35 cellular contexts compared by ENCODE assay signal in genomic region chr3:55036883-55037577, GRCh38.
"Had no signal": no experiment of that assay in that cellular context is flagged by ENCODE, and none has a peak within 500 bp of the region (broad histone marks: within the 10 kb centered on the region; RNA-seq: fewer than 3 reads in every experiment).

No MANE protein-coding gene starts in this region.

- H3K4me1 ChIP-seq: adrenal gland, breast epithelium, colonic mucosa, esophagus squamous epithelium, gastroesophageal sphincter had no signal

- H3K27me3 Mint-ChIP-seq: activated CD4-positive, alpha-beta memory T cell treated with anti-CD3 and anti-CD28 coated beads for 36 hours; activated CD4-positive, alpha-beta T cell treated with anti-CD3 and anti-CD28 coated beads for 36 hours; activated CD4-positive, alpha-beta T cell treated with anti-CD3 and anti-CD28 coated beads, Interleukin-2, amount 10 ng/mL, durations not matched to agents 24 days and 14 days; activated CD8-positive, alpha-beta memory T cell treated with anti-CD3 and anti-CD28 coated beads, Interleukin-2, amount 10 ng/mL, durations not matched to agents 7 days and 5 days; activated naive CD4-positive, alpha-beta T cell treated with anti-CD3 and anti-CD28 coated beads, Interleukin-2, amount 50 U/mL, for 24 hours; activated naive CD8-positive, alpha-beta T cell treated with anti-CD3 and anti-CD28 coated beads for 36 hours; activated naive CD8-positive, alpha-beta T cell treated with anti-CD3 and anti-CD28 coated beads, Interleukin-2, amount 50 U/mL, for 24 hours; T-helper 17 cell had no signal

- H3K9me3 Mint-ChIP-seq: activated CD4-positive, alpha-beta T cell treated with anti-CD3 and anti-CD28 coated beads, Interleukin-2, amount 10 ng/mL, durations not matched to agents 24 days and 14 days; activated naive CD4-positive, alpha-beta T cell treated with anti-CD3 and anti-CD28 coated beads for 36 hours; activated T-helper 1 cell treated with anti-CD3 and anti-CD28 coated beads, Interleukin-12 subunit alpha, Interleukin-12 subunit beta, Interleukin-2, Interleukin-4 antibody, amounts not matched to agents 30 ng/mL and 10 ng/mL and 1 ng/mL, durations not matched to agents 14 hours and 24 hours and 36 hours; activated T-helper 2 cell treated with anti-CD3 and anti-CD28 coated beads, Interferon-gamma antibody, Interleukin-2, Interleukin-4, amounts not matched to agents 10 μg/mL and 5 μg/mL and 100 μg/mL, durations not matched to agents 14 hours and 24 hours and 36 hours; T-helper 2 cell treated with Interferon-gamma antibody and Interleukin-4, amounts not matched to agents 5 μg/mL and 100 μg/mL, for 36 hours had no signal

- H3K36me3 ChIP-seq: adrenal gland, breast epithelium, cardiac muscle cell, colonic mucosa, esophagus squamous epithelium, gastroesophageal sphincter, WERI-Rb-1 had no signal

- H3K4me1 Mint-ChIP-seq: activated CD4-positive, alpha-beta T cell treated with anti-CD3 and anti-CD28 coated beads for 36 hours; activated CD4-positive, alpha-beta T cell treated with anti-CD3 and anti-CD28 coated beads, Interleukin-2, amount 10 ng/mL, durations not matched to agents 24 days and 14 days; activated CD8-positive, alpha-beta memory T cell treated with anti-CD3 and anti-CD28 coated beads, Interleukin-2, amount 10 ng/mL, durations not matched to agents 7 days and 5 days; activated naive CD4-positive, alpha-beta T cell treated with anti-CD3 and anti-CD28 coated beads, Interleukin-2, amount 50 U/mL, for 24 hours; activated naive CD8-positive, alpha-beta T cell treated with anti-CD3 and anti-CD28 coated beads for 36 hours; activated naive CD8-positive, alpha-beta T cell treated with anti-CD3 and anti-CD28 coated beads, Interleukin-2, amount 50 U/mL, for 24 hours; brain; T-helper 17 cell had no signal

- H3K9me3 ChIP-seq: adrenal gland, breast epithelium, colonic mucosa, esophagus squamous epithelium, gastroesophageal sphincter had no signal

- ATAC-seq: activated CD4-positive, alpha-beta T cell treated with anti-CD3 and anti-CD28 coated beads for 36 hours; activated CD8-positive, alpha-beta memory T cell treated with anti-CD3 and anti-CD28 coated beads, Interleukin-2, amount 10 ng/mL, durations not matched to agents 7 days and 5 days; activated CD8-positive, alpha-beta T cell treated with anti-CD3 and anti-CD28 coated beads, Interleukin-2, amount 10 ng/mL, durations not matched to agents 7 days and 5 days; activated naive CD8-positive, alpha-beta T cell treated with anti-CD3 and anti-CD28 coated beads, Interleukin-2, amount 50 U/mL, for 24 hours; gastroesophageal sphincter; T-helper 17 cell had no signal

- H3K27ac Mint-ChIP-seq: activated CD4-positive, alpha-beta memory T cell treated with anti-CD3 and anti-CD28 coated beads for 36 hours; activated CD4-positive, alpha-beta T cell treated with anti-CD3 and anti-CD28 coated beads for 36 hours; activated CD4-positive, alpha-beta T cell treated with anti-CD3 and anti-CD28 coated beads, Interleukin-2, amount 10 ng/mL, durations not matched to agents 24 days and 14 days; activated CD8-positive, alpha-beta memory T cell treated with anti-CD3 and anti-CD28 coated beads, Interleukin-2, amount 10 ng/mL, durations not matched to agents 7 days and 5 days; activated CD8-positive, alpha-beta T cell treated with anti-CD3 and anti-CD28 coated beads, Interleukin-2, amount 10 ng/mL, durations not matched to agents 7 days and 5 days; activated naive CD4-positive, alpha-beta T cell treated with anti-CD3 and anti-CD28 coated beads for 36 hours; activated naive CD4-positive, alpha-beta T cell treated with anti-CD3 and anti-CD28 coated beads, Interleukin-2, amount 50 U/mL, for 24 hours; activated naive CD8-positive, alpha-beta T cell treated with anti-CD3 and anti-CD28 coated beads for 36 hours; activated naive CD8-positive, alpha-beta T cell treated with anti-CD3 and anti-CD28 coated beads, Interleukin-2, amount 50 U/mL, for 24 hours; activated T-helper 1 cell treated with anti-CD3 and anti-CD28 coated beads, Interleukin-12 subunit alpha, Interleukin-12 subunit beta, Interleukin-2, Interleukin-4 antibody, amounts not matched to agents 30 ng/mL and 10 ng/mL and 1 ng/mL, durations not matched to agents 14 hours and 24 hours and 36 hours; activated T-helper 2 cell treated with anti-CD3 and anti-CD28 coated beads, Interferon-gamma antibody, Interleukin-2, Interleukin-4, amounts not matched to agents 10 μg/mL and 5 μg/mL and 100 μg/mL, durations not matched to agents 14 hours and 24 hours and 36 hours; brain; T-helper 17 cell; T-helper 2 cell treated with Interferon-gamma antibody and Interleukin-4, amounts not matched to agents 5 μg/mL and 100 μg/mL, for 36 hours had no signal

- H3K27me3 ChIP-seq: adrenal gland, breast epithelium, cardiac muscle cell, colonic mucosa, esophagus squamous epithelium, gastroesophageal sphincter had no signal

- DNase-seq: activated CD4-positive, alpha-beta memory T cell treated with anti-CD3 and anti-CD28 coated beads for 36 hours; activated CD4-positive, alpha-beta T cell treated with anti-CD3 and anti-CD28 coated beads for 36 hours; activated CD4-positive, alpha-beta T cell treated with anti-CD3 and anti-CD28 coated beads, Interleukin-2, amount 10 ng/mL, durations not matched to agents 24 days and 14 days; activated CD4-positive, CD25-positive, alpha-beta regulatory T cell; activated CD4-positive, CD25-positive, alpha-beta regulatory T cell treated with anti-CD3 and anti-CD28 coated beads, Interleukin-2, amount 50 U/mL, for 72 hours; activated CD8-positive, alpha-beta memory T cell treated with anti-CD3 and anti-CD28 coated beads, Interleukin-2, amount 10 ng/mL, durations not matched to agents 7 days and 5 days; activated CD8-positive, alpha-beta memory T cell treated with anti-CD3 and anti-CD28 coated beads, Interleukin-2, amount 50 U/mL, for 4 hours; activated CD8-positive, alpha-beta T cell treated with anti-CD3 and anti-CD28 coated beads, Interleukin-2, amount 10 ng/mL, durations not matched to agents 7 days and 5 days; activated effector memory CD4-positive, alpha-beta T cell treated with anti-CD3 and anti-CD28 coated beads, Interleukin-2, amount 50 U/mL, for 16 hours; activated naive CD4-positive, alpha-beta T cell treated with anti-CD3 and anti-CD28 coated beads for 36 hours; activated naive CD8-positive, alpha-beta T cell treated with anti-CD3 and anti-CD28 coated beads for 36 hours; activated naive CD8-positive, alpha-beta T cell treated with anti-CD3 and anti-CD28 coated beads, Interleukin-2, amount 50 U/mL, for 24 hours; activated T-cell treated with anti-CD3 and anti-CD28 coated beads, Interleukin-2, amount 50 U/mL, for 1 hour; activated T-cell treated with anti-CD3 and anti-CD28 coated beads, Interleukin-2, amount 50 U/mL, for 48 hours; adrenal gland; amygdala; central memory CD4-positive, alpha-beta T cell; cerebellar nuclear complex; colonic mucosa; effector CD8-positive, alpha-beta T cell; esophagus squamous epithelium; foreskin melanocyte; head of caudate nucleus; T-helper 17 cell; T1000; WERI-Rb-1 had no signal

- H3K36me3 Mint-ChIP-seq: activated CD4-positive, alpha-beta memory T cell treated with anti-CD3 and anti-CD28 coated beads for 36 hours; activated CD8-positive, alpha-beta memory T cell treated with anti-CD3 and anti-CD28 coated beads, Interleukin-2, amount 10 ng/mL, durations not matched to agents 7 days and 5 days; activated naive CD4-positive, alpha-beta T cell treated with anti-CD3 and anti-CD28 coated beads, Interleukin-2, amount 50 U/mL, for 24 hours; activated naive CD8-positive, alpha-beta T cell treated with anti-CD3 and anti-CD28 coated beads for 36 hours had no signal

- H3K4me3 ChIP-seq: adrenal gland, breast epithelium, cardiac muscle cell, colonic mucosa, esophagus squamous epithelium, gastroesophageal sphincter had no signal

- H3K27ac ChIP-seq: adrenal gland, breast epithelium, cardiac muscle cell, colonic mucosa, epithelial cell of prostate, esophagus squamous epithelium, gastroesophageal sphincter, WERI-Rb-1 had no signal

- H3K4me3 Mint-ChIP-seq: activated CD4-positive, alpha-beta memory T cell treated with anti-CD3 and anti-CD28 coated beads for 36 hours; activated CD4-positive, alpha-beta T cell treated with anti-CD3 and anti-CD28 coated beads for 36 hours; activated CD4-positive, alpha-beta T cell treated with anti-CD3 and anti-CD28 coated beads, Interleukin-2, amount 10 ng/mL, durations not matched to agents 24 days and 14 days; activated CD8-positive, alpha-beta memory T cell treated with anti-CD3 and anti-CD28 coated beads, Interleukin-2, amount 10 ng/mL, durations not matched to agents 7 days and 5 days; activated CD8-positive, alpha-beta T cell treated with anti-CD3 and anti-CD28 coated beads, Interleukin-2, amount 10 ng/mL, durations not matched to agents 7 days and 5 days; activated naive CD4-positive, alpha-beta T cell treated with anti-CD3 and anti-CD28 coated beads for 36 hours; activated naive CD4-positive, alpha-beta T cell treated with anti-CD3 and anti-CD28 coated beads, Interleukin-2, amount 50 U/mL, for 24 hours; activated naive CD8-positive, alpha-beta T cell treated with anti-CD3 and anti-CD28 coated beads for 36 hours; activated naive CD8-positive, alpha-beta T cell treated with anti-CD3 and anti-CD28 coated beads, Interleukin-2, amount 50 U/mL, for 24 hours; activated T-helper 1 cell treated with anti-CD3 and anti-CD28 coated beads, Interleukin-12 subunit alpha, Interleukin-12 subunit beta, Interleukin-2, Interleukin-4 antibody, amounts not matched to agents 30 ng/mL and 10 ng/mL and 1 ng/mL, durations not matched to agents 14 hours and 24 hours and 36 hours; brain; T-helper 17 cell; T-helper 2 cell treated with Interferon-gamma antibody and Interleukin-4, amounts not matched to agents 5 μg/mL and 100 μg/mL, for 36 hours had no signal
